9 cellular contexts compared by ENCODE assay signal in genomic region chr1:206555473-206555935, GRCh38. TPM values are rescaled to one million over a fixed set of nuclear protein-coding genes. Genes with fewer than 3 reads are reported as not detected.
A peak's percentile ranks its signal among the peaks of the same experiment; 100 is the strongest.
DNase-seq lines count a peak whose midpoint lies in the region; ATAC-seq and TF ChIP-seq lines count a peak whose summit lies in the region.
"Had no signal": no experiment of that assay in that cellular context is flagged by ENCODE, and none has a peak within 500 bp of the region (broad histone marks: within the 10 kb centered on the region; RNA-seq: fewer than 3 reads in every experiment).

No MANE protein-coding gene starts in this region.

- DNase-seq in GM13976 (ENCODE audit: low spot score) (peak; percentile 62), activated B cell treated with CpG ODN at 0.5 μM for 24 hours (no peak), germinal center (ENCODE audit: low spot score) (peak; percentile 17), retina (peak; percentile 44), NCI-H1694 (lab: John Stamatoyannopoulos, UW) (no peak), NAMALWA (ENCODE audit: low spot score) (no peak), SHP77 treated with DMSO at 0.1 percent for 48 hours (lab: John Stamatoyannopoulos, UW) (no peak), midbrain (lab: John Stamatoyannopoulos, UW) (no peak)
- DNase-seq: IMR-90 had no signal

- ATAC-seq in activated B cell treated with CpG ODN at 0.5 μM for 24 hours (ENCODE audit: low read depth): no peak

- peaks cover 59% of the 10 kb centered on the region for H3K4me1 Mint-ChIP-seq in activated B cell treated with CpG ODN at 0.5 μM for 24 hours

- peaks cover 25% of the 10 kb centered on the region for H3K36me3 Mint-ChIP-seq in activated B cell treated with CpG ODN at 0.5 μM for 24 hours (ENCODE audit: low read depth)

- CTCF ChIA-PET in activated B cell treated with CpG ODN at 0.5 μM for 24 hours (lab: Charles Lee): interaction anchor here (1.3 to 11.6 kb wide), 8 partner anchors 9 to 76 kb away, joined by 3 to 132 read pairs (median 6); no protein-coding TSS in a partner anchor

- H3K27me3 Mint-ChIP-seq in activated B cell treated with CpG ODN at 0.5 μM for 24 hours: no peaks in the 10 kb centered on the region

- POLR2A ChIA-PET in activated B cell treated with CpG ODN at 0.5 μM for 24 hours (lab: Charles Lee): interaction anchor here (0.9 to 12.6 kb wide), 9 partner anchors 10 to 367 kb away, joined by 3 to 343 read pairs (median 7); partner anchors contain the start of gene RASSF5

- peak overlapping the region; percentile 66 for H3K4me3 Mint-ChIP-seq in activated B cell treated with CpG ODN at 0.5 μM for 24 hours

- TF ChIP-seq CTCF in GM13976 (IDR thresholded peaks at IDR 0.05; ENCODE audit: borderline replicate concordance, control extremely low read depth, extremely low read depth, insufficient read depth, missing control alignments) (no peak), activated B cell treated with CpG ODN at 0.5 μM for 24 hours (IDR thresholded peaks at IDR 0.05) (no peak)

- no peaks in the 10 kb centered on the region for H3K9me3 Mint-ChIP-seq in activated B cell treated with CpG ODN at 0.5 μM for 24 hours

- in situ Hi-C loops in GM13976 (cut with MboI; ENCODE audit: low sequenced_read_pairs, unreplicated experiment): no loop called here

- intact Hi-C loops in activated B cell treated with CpG ODN at 0.5 μM for 24 hours (cut with micrococcal nuclease): no loop called here

- peak overlapping the region; percentile 96 for H3K27ac Mint-ChIP-seq in activated B cell treated with CpG ODN at 0.5 μM for 24 hours

RNA-seq across cellular contexts. Expression of gene RASSF5, which starts 48.2 kb away (rescaled TPM):
- total RNA-seq in activated B cell treated with CpG ODN at 0.5 μM for 24 hours: 114 and 116 TPM in 2 replicates

RNA-seq across cellular contexts. Expression of gene EIF2D, which starts 56.8 kb away (rescaled TPM):
- total RNA-seq in activated B cell treated with CpG ODN at 0.5 μM for 24 hours: 61.2 and 65.4 TPM in 2 replicates

Comparison
In these comparisons a context has a peak if more than half of its experiments do, and no peak if none do; other contexts are left out.
1. DNase-seq: peak in GM13976 (single experiment), germinal center (single experiment) and retina (single experiment); none in activated B cell treated with CpG ODN at 0.5 μM for 24 hours (single experiment), NCI-H1694 (single experiment), NAMALWA (single experiment), SHP77 treated with DMSO at 0.1 percent for 48 hours (single experiment) and midbrain (single experiment).